Comparison of ENCODE assay signal across 8 cellular contexts in the genomic region with DNA sequence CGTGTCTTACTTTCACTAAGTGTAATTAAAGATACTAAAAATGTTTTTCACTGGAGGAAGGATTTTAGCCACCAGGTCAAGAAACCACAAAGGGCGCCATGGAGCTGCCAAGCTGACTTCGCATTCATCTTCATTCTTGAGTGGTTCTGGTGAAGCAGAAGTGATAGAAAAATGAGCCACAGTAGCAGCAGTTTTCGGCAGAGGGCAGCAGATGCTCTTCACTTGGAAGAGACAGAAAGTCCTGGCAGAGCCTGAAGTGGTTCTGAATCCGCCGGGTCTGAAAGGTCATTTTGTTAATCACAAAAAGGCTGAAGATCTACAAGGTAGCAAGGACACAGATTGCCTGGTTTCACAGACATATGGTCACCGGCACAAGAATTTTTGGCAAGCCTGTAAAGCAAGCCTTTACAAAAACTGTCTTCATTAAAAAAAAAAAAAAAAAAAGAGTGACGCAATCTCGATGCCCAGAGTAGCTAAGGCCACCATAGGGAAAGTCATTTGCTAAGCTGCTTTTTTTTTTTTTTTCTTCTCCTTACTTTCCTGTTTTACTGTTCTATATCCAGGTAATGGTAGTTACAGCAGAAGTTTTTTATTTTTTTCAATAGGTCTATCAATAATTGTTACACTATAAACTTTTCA.
DNase-seq lines count a peak whose midpoint lies in the region; ATAC-seq and TF ChIP-seq lines count a peak whose summit lies in the region.
"Had no signal": no experiment of that assay in that cellular context is flagged by ENCODE, and none has a peak within 500 bp of the region (broad histone marks: within the 10 kb centered on the region; RNA-seq: fewer than 3 reads in every experiment).

No MANE protein-coding gene starts in this region.

- TF ChIP-seq POLR2A in Peyer's patch (IDR thresholded peaks at IDR 0.05): no peak

- H3K4me3 ChIP-seq in HFF-Myc (replicated peaks; ENCODE audit: low read depth, low read length) (no peak overlapping the region), OCI-LY1 (ENCODE audit: low read depth, low read length, poor library complexity, severe bottlenecking) (no peak overlapping the region), fibroblast of pulmonary artery (replicated peaks; ENCODE audit: low read depth, low read length) (no peak overlapping the region), psoas muscle (peak overlapping the region; percentile 39), Peyer's patch (no peak overlapping the region)
- H3K4me3 ChIP-seq: ovary had no signal

- H3K79me2 ChIP-seq in OCI-LY1 (ENCODE audit: insufficient read depth, low read length): no peaks in the 10 kb centered on the region

- no peak overlapping the region for H3K9ac ChIP-seq in OCI-LY1 (ENCODE audit: low read length)

- H3K4me1 ChIP-seq in OCI-LY1 (ENCODE audit: insufficient read depth, low read length, severe bottlenecking) (peaks cover 7% of the 10 kb centered on the region), psoas muscle (no peaks in the 10 kb centered on the region), Peyer's patch (no peaks in the 10 kb centered on the region)

- TF ChIP-seq CTCF in HFF-Myc (IDR thresholded peaks at IDR 0.05; ENCODE audit: low read depth, low read length, missing control alignments) (peak; percentile 58), OCI-LY1 (IDR thresholded peaks at IDR 0.05; ENCODE audit: low read length) (peak; percentile 69), fibroblast of pulmonary artery (IDR thresholded peaks at IDR 0.05; ENCODE audit: low read length, missing control alignments) (peak; percentile 40), psoas muscle (IDR thresholded peaks at IDR 0.05) (peak; percentile 51), Peyer's patch (IDR thresholded peaks at IDR 0.05) (peak in 1 of 6 experiments; percentile 5)

- intact Hi-C loops in psoas muscle (cut with DNase I): loop anchor here in 1 of 2 donors (5.0 kb wide), 1 partner anchor 78 kb away; no protein-coding TSS in a partner anchor

- no peaks in the 10 kb centered on the region for H3K9me3 ChIP-seq in OCI-LY1 (ENCODE audit: low read length)
- H3K9me3 ChIP-seq in psoas muscle: no peaks in the 10 kb centered on the region
- H3K9me3 ChIP-seq in Peyer's patch: no peaks in the 10 kb centered on the region
- H3K9me3 ChIP-seq: ovary had no signal

- H3K27me3 ChIP-seq in OCI-LY1 (ENCODE audit: insufficient read depth, low read length) (no peaks in the 10 kb centered on the region), psoas muscle (ENCODE audit: insufficient read depth in 3 of 3, low read length in 2 of 3) (no peaks in the 10 kb centered on the region), Peyer's patch (no peaks in the 10 kb centered on the region)
- H3K27me3 ChIP-seq: ovary had no signal

- H2AFZ ChIP-seq in OCI-LY1 (ENCODE audit: low read length): no peak overlapping the region

- no peak overlapping the region for H3K4me2 ChIP-seq in OCI-LY1 (ENCODE audit: low read length)

- no peaks in the 10 kb centered on the region for H3F3A ChIP-seq in OCI-LY1 (ENCODE audit: insufficient read depth, low read length)

- no peaks in the 10 kb centered on the region for H4K20me1 ChIP-seq in OCI-LY1 (ENCODE audit: insufficient read depth, low read length)

- no peaks in the 10 kb centered on the region for H3K36me3 ChIP-seq in OCI-LY1 (ENCODE audit: insufficient read depth, low read length)
- H3K36me3 ChIP-seq in psoas muscle (ENCODE audit: insufficient read depth in 1 of 2, low read depth in 1 of 2): no peaks in the 10 kb centered on the region
- H3K36me3 ChIP-seq in Peyer's patch: no peaks in the 10 kb centered on the region
- H3K36me3 ChIP-seq: ovary had no signal

- H3K27ac ChIP-seq in OCI-LY1 (ENCODE audit: low read depth, low read length, poor library complexity, severe bottlenecking) (no peak overlapping the region), psoas muscle (no peak overlapping the region), Peyer's patch (no peak overlapping the region)
- H3K27ac ChIP-seq: ovary had no signal

- 41 to 54% (median 45%) methylated on average over 9 of the region's 9 CpGs for WGBS in psoas muscle, 3 donors

- H3K9me2 ChIP-seq in OCI-LY1 (ENCODE audit: low read depth, low read length): no peaks in the 10 kb centered on the region

- DNase-seq in HFF-Myc (ENCODE audit: extremely low read depth, low read depth) (peak; percentile 37), fibroblast of pulmonary artery (ENCODE audit: low read depth) (peak; percentile 49), psoas muscle (peak in 1 of 2 donors; percentile 21), Peyer's patch (no peak), NCI-H1694 treated with DMSO at 0.1 percent for 48 hours (lab: John Stamatoyannopoulos, UW) (no peak), T1000 (lab: John Stamatoyannopoulos, UW) (no peak)

- peak; percentile 58 to 85 (median 68) for ATAC-seq in psoas muscle

Comparison
In these comparisons a context has a peak if more than half of its experiments do, and no peak if none do; other contexts are left out.
1. DNase-seq: peak in HFF-Myc (single experiment) and fibroblast of pulmonary artery (single experiment); none in Peyer's patch (0 of 3), NCI-H1694 treated with DMSO at 0.1 percent for 48 hours (single experiment) and T1000 (single experiment).